ENCODE assay signal across 9 cellular contexts in genomic region chr9:72396247-72397091, GRCh38. TPM values are rescaled to one million over a fixed set of nuclear protein-coding genes. Genes with fewer than 3 reads are reported as not detected.
DNase-seq lines count a peak whose midpoint lies in the region; ATAC-seq and TF ChIP-seq lines count a peak whose summit lies in the region.
"Had no signal": no experiment of that assay in that cellular context is flagged by ENCODE, and none has a peak within 500 bp of the region (broad histone marks: within the 10 kb centered on the region; RNA-seq: fewer than 3 reads in every experiment).

No MANE protein-coding gene starts in this region.

- ATAC-seq in WTC11 (no peak), lung (ENCODE audit: insufficient read depth, low FRiP score) (peak; percentile 88)

- H3K4me1 ChIP-seq in lung (ENCODE audit: control insufficient read depth in 2 of 2, insufficient read depth in 2 of 2, low read length in 2 of 2), result no peaks in the 10 kb centered on the region
- H3K4me1 ChIP-seq in endodermal cell (ENCODE audit: control insufficient read depth, insufficient read depth, low read length), result no peaks in the 10 kb centered on the region
- H3K4me1 ChIP-seq in tibial artery, result peaks cover 0 to 11% (median 6%) of the 10 kb centered on the region in 4 donors

- no peaks in the 10 kb centered on the region for H3K36me3 ChIP-seq in lung (ENCODE audit: control insufficient read depth in 2 of 2, insufficient read depth in 2 of 2, low read length in 2 of 2)
- H3K36me3 ChIP-seq in endodermal cell (ENCODE audit: control insufficient read depth, insufficient read depth, low read length), result no peaks in the 10 kb centered on the region
- no peaks in the 10 kb centered on the region for H3K36me3 ChIP-seq in tibial artery

- H3K9ac ChIP-seq in endodermal cell (ENCODE audit: extremely low read depth, low read length, poor library complexity, severe bottlenecking), result no peak overlapping the region

- CTCF ChIA-PET in WTC11 (lab: Charles Lee), result no interaction called here

- TF ChIP-seq CTCF in AG10803 (conservative IDR thresholded peaks at IDR 0.05; ENCODE audit: low read length), result no peak
- TF ChIP-seq CTCF in WTC11 (IDR thresholded peaks at IDR 0.05), result no peak
- no peak for TF ChIP-seq CTCF in lung (IDR thresholded peaks at IDR 0.05; ENCODE audit: control extremely low read depth, extremely low read depth)
- no peak for TF ChIP-seq CTCF in endodermal cell (conservative IDR thresholded peaks at IDR 0.05)
- TF ChIP-seq CTCF in tibial artery (IDR thresholded peaks at IDR 0.05), result no peak

- H3K27ac Mint-ChIP-seq in WTC11 (peak overlapping the region; percentile 82), endodermal cell (no peak overlapping the region)
- no peak overlapping the region for H3K27ac Mint-ChIP-seq in activated T-helper 2 cell treated with anti-CD3 and anti-CD28 coated beads, Interferon-gamma antibody, Interleukin-2, Interleukin-4, amounts not matched to agents 10 μg/mL and 5 μg/mL and 100 μg/mL, durations not matched to agents 14 hours and 24 hours and 36 hours

- H3K9me3 Mint-ChIP-seq in WTC11, result peaks cover under 1% of the 10 kb centered on the region
- no peaks in the 10 kb centered on the region for H3K9me3 Mint-ChIP-seq in endodermal cell
- H3K9me3 Mint-ChIP-seq in activated T-helper 2 cell treated with anti-CD3 and anti-CD28 coated beads, Interferon-gamma antibody, Interleukin-2, Interleukin-4, amounts not matched to agents 10 μg/mL and 5 μg/mL and 100 μg/mL, durations not matched to agents 14 hours and 24 hours and 36 hours, result no peaks in the 10 kb centered on the region

- H3K4me3 ChIP-seq in AG10803 (ENCODE audit: low read length) (no peak overlapping the region), lung (no peak overlapping the region), endodermal cell (ENCODE audit: low read length) (no peak overlapping the region), tibial artery (no peak overlapping the region)

- H3K9me3 ChIP-seq in lung (ENCODE audit: control insufficient read depth in 2 of 2, insufficient read depth in 1 of 2, low read length in 1 of 2) (no peaks in the 10 kb centered on the region), endodermal cell (ENCODE audit: control insufficient read depth, low read length) (no peaks in the 10 kb centered on the region), tibial artery (no peaks in the 10 kb centered on the region)

- WGBS in lung, 2 donors, result 30 to 33% methylated on average over 7 of the region's 7 CpGs
- WGBS in endodermal cell (ENCODE audit: insufficient coverage in 1 of 2, insufficient read length in 1 of 2), 2 experiments, result 66 to 77% methylated on average over 3 to 7 of the region's 7 CpGs

- peak overlapping the region in 1 of 2 donors; percentile 68 for H3K27ac ChIP-seq in lung (ENCODE audit: low read depth in 1 of 2, low read length in 1 of 2)
- no peak overlapping the region for H3K27ac ChIP-seq in endodermal cell (ENCODE audit: low read depth, low read length)
- no peak overlapping the region for H3K27ac ChIP-seq in tibial artery

- intact Hi-C loops in tibial artery (cut with DNase I; ENCODE audit: low total_unique reads), result no loop called here
- intact Hi-C loops in activated T-helper 2 cell treated with anti-CD3 and anti-CD28 coated beads, Interferon-gamma antibody, Interleukin-2, Interleukin-4, amounts not matched to agents 10 μg/mL and 5 μg/mL and 100 μg/mL, durations not matched to agents 14 hours and 24 hours and 36 hours (cut with micrococcal nuclease), result no loop called here

- peak; percentile 75 for DNase-seq in AG10803 (ENCODE audit: low read depth)
- DNase-seq in LHCN-M2 (ENCODE audit: low read depth), result peak; percentile 69
- no peak for DNase-seq in WTC11 (ENCODE audit: low spot score)
- DNase-seq in lung (ENCODE audit: low spot score), result peak; percentile 34
- DNase-seq in endodermal cell, result no peak
- no peak for DNase-seq in hypothalamus (lab: John Stamatoyannopoulos, UW)
- no peak for DNase-seq in tibial artery
- DNase-seq in activated T-helper 2 cell treated with anti-CD3 and anti-CD28 coated beads, Interferon-gamma antibody, Interleukin-2, Interleukin-4, amounts not matched to agents 10 μg/mL and 5 μg/mL and 100 μg/mL, durations not matched to agents 14 hours and 24 hours and 36 hours (ENCODE audit: low spot score), result no peak
- DNase-seq: MM.1S had no signal

- no peaks in the 10 kb centered on the region for H3K27me3 ChIP-seq in lung (ENCODE audit: control insufficient read depth, insufficient read depth)
- no peaks in the 10 kb centered on the region for H3K27me3 ChIP-seq in endodermal cell (ENCODE audit: control insufficient read depth, insufficient read depth, low read length, poor library complexity, severe bottlenecking)
- no peaks in the 10 kb centered on the region for H3K27me3 ChIP-seq in tibial artery

- H3K4me3 Mint-ChIP-seq in WTC11 (no peak overlapping the region), endodermal cell (no peak overlapping the region)
- no peak overlapping the region for H3K4me3 Mint-ChIP-seq in activated T-helper 2 cell treated with anti-CD3 and anti-CD28 coated beads, Interferon-gamma antibody, Interleukin-2, Interleukin-4, amounts not matched to agents 10 μg/mL and 5 μg/mL and 100 μg/mL, durations not matched to agents 14 hours and 24 hours and 36 hours (ENCODE audit: low read depth)

- POLR2A ChIA-PET in WTC11 (lab: Charles Lee), result interaction anchor here (1.6 kb wide), 1 partner anchor 31 kb away, joined by 3 read pairs; the partner anchor contains the start of gene ZFAND5

- H3K4me1 Mint-ChIP-seq in WTC11 (peaks cover 23% of the 10 kb centered on the region), endodermal cell (peaks cover 5% of the 10 kb centered on the region)
- H3K4me1 Mint-ChIP-seq in activated T-helper 2 cell treated with anti-CD3 and anti-CD28 coated beads, Interferon-gamma antibody, Interleukin-2, Interleukin-4, amounts not matched to agents 10 μg/mL and 5 μg/mL and 100 μg/mL, durations not matched to agents 14 hours and 24 hours and 36 hours (ENCODE audit: low read depth), result peaks cover under 1% of the 10 kb centered on the region

- H3K36me3 Mint-ChIP-seq in WTC11 (no peaks in the 10 kb centered on the region), endodermal cell (ENCODE audit: low read depth) (no peaks in the 10 kb centered on the region)
- H3K36me3 Mint-ChIP-seq in activated T-helper 2 cell treated with anti-CD3 and anti-CD28 coated beads, Interferon-gamma antibody, Interleukin-2, Interleukin-4, amounts not matched to agents 10 μg/mL and 5 μg/mL and 100 μg/mL, durations not matched to agents 14 hours and 24 hours and 36 hours (ENCODE audit: low read depth), result no peaks in the 10 kb centered on the region

- no peaks in the 10 kb centered on the region for H3K27me3 Mint-ChIP-seq in WTC11 (ENCODE audit: low read depth)
- no peaks in the 10 kb centered on the region for H3K27me3 Mint-ChIP-seq in endodermal cell (ENCODE audit: insufficient read depth)
- peaks cover 18% of the 10 kb centered on the region for H3K27me3 Mint-ChIP-seq in activated T-helper 2 cell treated with anti-CD3 and anti-CD28 coated beads, Interferon-gamma antibody, Interleukin-2, Interleukin-4, amounts not matched to agents 10 μg/mL and 5 μg/mL and 100 μg/mL, durations not matched to agents 14 hours and 24 hours and 36 hours (ENCODE audit: low read depth)

TF ChIP-seq in WTC11, 78 proteins besides CTCF, POLR2A, EP300 and RAD21:
- TF ChIP-seq EMX1 (CRISPR knock-in tag; IDR thresholded peaks at IDR 0.05) (no peak), GABPB1 (CRISPR knock-in tag; IDR thresholded peaks at IDR 0.05) (0 out of 2 replicates have a peak, but pooled peaks have one; percentile 12), ETV6 (CRISPR knock-in tag; IDR thresholded peaks at IDR 0.05) (no peak), ZNF416 (CRISPR knock-in tag; IDR thresholded peaks at IDR 0.05) (no peak)
TF ChIP-seq in WTC11: peak in this region for 1.

RNA-seq across cellular contexts. Expression of gene ZFAND5, which starts 31.5 kb away (rescaled TPM):
- total RNA-seq in LHCN-M2 (2014; rRNA removed), result 59.8 and 67.0 TPM in 2 replicates
- polyA plus RNA-seq in LHCN-M2 (2012), result 63.3 TPM
- 137 to 141 TPM (median 138 TPM) in 3 replicates for total RNA-seq in WTC11 (2021)
- 100 to 1,000 TPM; 180 to 369 TPM for total RNA-seq in lung
- polyA plus RNA-seq in lung, result 100 to 1,000 TPM; 147 to 159 TPM
- total RNA-seq in endodermal cell, result 100 to 1,000 TPM; 121 to 137 TPM
- polyA plus RNA-seq in endodermal cell (2013, experiment 1 of 2), result 192 TPM
- polyA plus RNA-seq in endodermal cell (2013, experiment 2 of 2), result 169 TPM
- 95.5 and 99.1 TPM in 2 replicates for total RNA-seq in activated T-helper 2 cell treated with anti-CD3 and anti-CD28 coated beads, Interferon-gamma antibody, Interleukin-2, Interleukin-4, amounts not matched to agents 10 μg/mL and 5 μg/mL and 100 μg/mL, durations not matched to agents 14 hours and 24 hours and 36 hours

Comparison
In these comparisons a context has a peak if more than half of its experiments do, and no peak if none do; other contexts are left out.
1. DNase-seq: peak in AG10803 (single experiment), LHCN-M2 (single experiment) and lung (single experiment); none in WTC11 (single experiment), endodermal cell (single experiment), hypothalamus (0 of 51), tibial artery (0 of 2) and activated T-helper 2 cell treated with anti-CD3 and anti-CD28 coated beads, Interferon-gamma antibody, Interleukin-2, Interleukin-4, amounts not matched to agents 10 μg/mL and 5 μg/mL and 100 μg/mL, durations not matched to agents 14 hours and 24 hours and 36 hours (single experiment).